ENCODE assay signal across 11 cellular contexts in the genomic region with DNA sequence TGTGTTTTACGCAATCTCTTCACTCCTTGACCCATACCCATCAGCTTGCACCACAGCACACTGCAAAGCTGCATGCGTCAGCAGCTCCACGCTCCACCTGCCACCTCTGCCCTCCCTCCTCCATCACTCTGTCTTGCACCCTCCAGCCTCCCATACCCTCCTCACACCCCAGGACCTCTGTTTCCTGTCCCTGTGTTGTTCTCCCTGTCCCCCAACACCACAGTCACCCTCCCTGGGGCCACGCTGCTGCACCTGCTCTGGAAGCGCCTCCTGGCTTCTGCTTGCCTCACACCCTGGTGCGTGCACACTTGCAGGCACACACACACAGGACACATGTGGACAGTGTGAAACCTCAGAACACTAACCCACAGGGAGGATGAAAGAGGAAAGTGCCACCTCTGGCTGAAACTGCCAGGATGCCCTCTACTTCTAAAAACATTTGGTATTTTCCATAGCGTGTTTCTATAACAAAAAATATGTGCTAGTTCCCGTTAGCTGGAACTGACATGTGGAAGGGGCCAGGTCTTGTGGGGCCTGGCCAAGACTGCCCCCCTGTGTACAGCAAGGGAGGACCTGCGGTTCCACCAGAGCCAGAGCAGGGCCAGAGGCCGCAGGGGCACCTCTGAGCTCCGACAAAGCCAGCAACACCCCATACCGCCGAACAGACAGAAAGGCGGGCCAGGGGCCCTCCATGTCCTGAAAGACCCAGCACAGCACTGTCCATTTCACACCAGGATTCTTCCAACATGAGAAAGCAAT. TPM values are rescaled to one million over a fixed set of nuclear protein-coding genes. Genes with fewer than 3 reads are reported as not detected.
A peak's percentile ranks its signal among the peaks of the same experiment; 100 is the strongest.
DNase-seq lines count a peak whose midpoint lies in the region; ATAC-seq and TF ChIP-seq lines count a peak whose summit lies in the region.
"Had no signal": no experiment of that assay in that cellular context is flagged by ENCODE, and none has a peak within 500 bp of the region (broad histone marks: within the 10 kb centered on the region; RNA-seq: fewer than 3 reads in every experiment).

No MANE protein-coding gene starts in this region.

- H2BK15ac ChIP-seq in neuronal stem cell (ENCODE audit: low read length), result no peak overlapping the region

- POLR2A ChIA-PET in activated CD4-positive, alpha-beta T cell treated with anti-CD3 and anti-CD28 coated beads for 36 hours (lab: Charles Lee), result interaction anchor here (1.5 kb wide), 1 partner anchor 10 kb away, joined by 3 read pairs; the partner anchor contains the start of gene BRF1

- no peaks in the 10 kb centered on the region for H3K27me3 Mint-ChIP-seq in activated CD4-positive, alpha-beta T cell treated with anti-CD3 and anti-CD28 coated beads for 36 hours

- no peak overlapping the region for H3K4ac ChIP-seq in neuronal stem cell (ENCODE audit: low read length)

- no peak overlapping the region for H2BK5ac ChIP-seq in neuronal stem cell (ENCODE audit: low read length)

- CTCF ChIA-PET in activated CD4-positive, alpha-beta T cell treated with anti-CD3 and anti-CD28 coated beads for 36 hours (lab: Charles Lee), result no interaction called here

- no peak overlapping the region for H3K14ac ChIP-seq in neuronal stem cell (ENCODE audit: low read length)

- no peaks in the 10 kb centered on the region for H3K36me3 ChIP-seq in brain microvascular endothelial cell (replicated peaks)
- no peaks in the 10 kb centered on the region for H3K36me3 ChIP-seq in neuronal stem cell (replicated peaks in 1 of 2; ENCODE audit: control insufficient read depth in 2 of 2, insufficient read depth in 2 of 2, low read length in 2 of 2)
- H3K36me3 ChIP-seq in stomach, result peaks cover 0 to 4% (median 3%) of the 10 kb centered on the region in 4 donors
- H3K36me3 ChIP-seq: upper lobe of right lung had no signal

- no CpG with 5 or more reads among the region's 14 CpGs for WGBS in neuronal stem cell (ENCODE audit: extremely low coverage in 2 of 2, insufficient read length in 2 of 2, insufficient replicate concordance in 1 of 2), 2 donors
- 72 to 85% (median 76%) methylated on average over 14 of the region's 14 CpGs for WGBS in stomach, 5 donors

- no peak overlapping the region for H2AK5ac ChIP-seq in neuronal stem cell (ENCODE audit: low read depth, low read length)

- H3K4me1 Mint-ChIP-seq in activated CD4-positive, alpha-beta T cell treated with anti-CD3 and anti-CD28 coated beads for 36 hours, result peaks cover 43% of the 10 kb centered on the region

- H3K4me2 ChIP-seq in neuronal stem cell (ENCODE audit: insufficient read depth, low read length, poor library complexity, severe bottlenecking), result no peak overlapping the region

- no peak overlapping the region for H3K18ac ChIP-seq in neuronal stem cell (ENCODE audit: low read length)

- TF ChIP-seq CTCF in LNCaP clone FGC (IDR thresholded peaks at IDR 0.05; ENCODE audit: control insufficient read depth, extremely low read depth, insufficient read depth) (0 out of 2 replicates have a peak, but pooled peaks have one; percentile 3), brain microvascular endothelial cell (IDR thresholded peaks at IDR 0.05; ENCODE audit: low read depth, low read length, missing control alignments) (peak; percentile 39), stomach (IDR thresholded peaks at IDR 0.05) (no peak)

- no peak overlapping the region for H3K23ac ChIP-seq in neuronal stem cell (ENCODE audit: low read depth, low read length, poor library complexity)

- no peak overlapping the region for H3K4me3 Mint-ChIP-seq in activated CD4-positive, alpha-beta T cell treated with anti-CD3 and anti-CD28 coated beads for 36 hours

- peak overlapping the region; percentile 23 for H3K27ac Mint-ChIP-seq in activated CD4-positive, alpha-beta T cell treated with anti-CD3 and anti-CD28 coated beads for 36 hours

- H2BK12ac ChIP-seq in neuronal stem cell (ENCODE audit: low read length), result no peak overlapping the region

- H3K79me1 ChIP-seq in neuronal stem cell (ENCODE audit: low read depth, low read length), result peaks cover 17% of the 10 kb centered on the region

- in situ Hi-C loops in brain microvascular endothelial cell (cut with HindIII; ENCODE audit: low pct_ligation_motif_present, low sequenced_read_pairs), result no loop called here

- H3K9me3 Mint-ChIP-seq in activated CD4-positive, alpha-beta T cell treated with anti-CD3 and anti-CD28 coated beads for 36 hours (ENCODE audit: low read depth), result no peaks in the 10 kb centered on the region

- H2AFZ ChIP-seq in neuronal stem cell (ENCODE audit: low read length), result no peak overlapping the region

- ATAC-seq in activated CD4-positive, alpha-beta T cell treated with anti-CD3 and anti-CD28 coated beads for 36 hours, result no peak
- ATAC-seq in GM19455 (IDR thresholded peaks at IDR 0.05; ENCODE audit: unreplicated experiment), result no peak
- no peak for ATAC-seq in GM18907 (IDR thresholded peaks at IDR 0.05; ENCODE audit: unreplicated experiment)
- ATAC-seq: upper lobe of right lung had no signal

- DNase-seq in activated CD4-positive, alpha-beta T cell treated with anti-CD3 and anti-CD28 coated beads for 36 hours, result peak; percentile 35
- no peak for DNase-seq in activated CD4-positive, alpha-beta T cell treated with anti-CD3 and anti-CD28 coated beads for 48 hours
- DNase-seq in LNCaP clone FGC (ENCODE audit: low read depth) (no peak), brain microvascular endothelial cell (no peak), neuronal stem cell (ENCODE audit: low spot score) (no peak), stomach (no peak)
- DNase-seq: NCI-H446, upper lobe of right lung had no signal

- peaks cover 5% of the 10 kb centered on the region for H3K36me3 Mint-ChIP-seq in activated CD4-positive, alpha-beta T cell treated with anti-CD3 and anti-CD28 coated beads for 36 hours (ENCODE audit: low read depth)

- no peak for TF ChIP-seq EP300 in stomach (IDR thresholded peaks at IDR 0.05)

- H3K9me3 ChIP-seq in neuronal stem cell (replicated peaks in 1 of 2; ENCODE audit: control insufficient read depth in 2 of 2, insufficient read depth in 1 of 2, low read depth in 1 of 2, low read length in 2 of 2) (no peaks in the 10 kb centered on the region), stomach (no peaks in the 10 kb centered on the region)
- H3K9me3 ChIP-seq: upper lobe of right lung had no signal

- H4K8ac ChIP-seq in neuronal stem cell (ENCODE audit: low read depth, low read length), result no peak overlapping the region

- H3K27me3 ChIP-seq in brain microvascular endothelial cell (replicated peaks), result no peaks in the 10 kb centered on the region
- no peaks in the 10 kb centered on the region for H3K27me3 ChIP-seq in neuronal stem cell (ENCODE audit: control insufficient read depth in 3 of 3, insufficient read depth in 3 of 3, low read depth in 1 of 3, low read length in 3 of 3)
- H3K27me3 ChIP-seq in stomach, result no peaks in the 10 kb centered on the region
- H3K27me3 ChIP-seq: upper lobe of right lung had no signal

- peak overlapping the region; percentile 34 for H4K91ac ChIP-seq in neuronal stem cell (ENCODE audit: low read depth, low read length, poor library complexity)

- H3K27ac ChIP-seq in brain microvascular endothelial cell (no peak overlapping the region), neuronal stem cell (replicated peaks; ENCODE audit: low read length) (no peak overlapping the region), stomach (no peak overlapping the region)
- H3K27ac ChIP-seq: RWPE1, upper lobe of right lung had no signal

- peak overlapping the region; percentile 5 for H3K9ac ChIP-seq in neuronal stem cell (ENCODE audit: low read depth, low read length, poor library complexity)

- H3K4me1 ChIP-seq in neuronal stem cell (ENCODE audit: control insufficient read depth in 2 of 2, insufficient read depth in 1 of 2, low read depth in 1 of 2, low read length in 2 of 2) (peaks cover 1 to 13% of the 10 kb centered on the region in 2 donors), stomach (peaks cover 12 to 43% (median 34%) of the 10 kb centered on the region in 4 donors)

- no peak for TF ChIP-seq POLR2A in stomach (IDR thresholded peaks at IDR 0.05)

- H2BK120ac ChIP-seq in neuronal stem cell (ENCODE audit: low read depth, low read length), result no peak overlapping the region

- no peak overlapping the region for H3K4me3 ChIP-seq in LNCaP clone FGC (ENCODE audit: low read depth, low read length)
- no peak overlapping the region for H3K4me3 ChIP-seq in brain microvascular endothelial cell (ENCODE audit: low read depth, low read length)
- no peak overlapping the region for H3K4me3 ChIP-seq in neuronal stem cell (ENCODE audit: low read length in 2 of 2)
- no peak overlapping the region for H3K4me3 ChIP-seq in stomach
- H3K4me3 ChIP-seq: upper lobe of right lung had no signal

- intact Hi-C loops in activated CD4-positive, alpha-beta T cell treated with anti-CD3 and anti-CD28 coated beads for 36 hours (cut with DNase I, micrococcal nuclease), result loop anchor here (5.0 kb wide), 3 partner anchors 62 to 198 kb away; partner anchors contain the start of gene TEX22 (in 1 of the 2)
- intact Hi-C loops in stomach (cut with DNase I; ENCODE audit: low total_unique reads), result no loop called here

RNA-seq across cellular contexts. Expression of gene BRF1, which starts 10.0 kb away (rescaled TPM):
- total RNA-seq in activated CD4-positive, alpha-beta T cell treated with anti-CD3 and anti-CD28 coated beads for 36 hours, result 10 to 100 TPM; 20.0 to 28.1 TPM
- 14.0 TPM for polyA plus RNA-seq in neuronal stem cell (2013, experiment 1 of 2)
- polyA plus RNA-seq in neuronal stem cell (2013, experiment 2 of 2), result 14.3 TPM
- 100 to 1,000 TPM in 1 of 5 donors, 10 to 100 TPM in 4; 31.5 to 141 (median 42.6) TPM for total RNA-seq in stomach
- 10 to 100 TPM in 2 of 3 donors, 1 to 10 TPM in 1; 9.2 to 19.7 (median 19.4) TPM for polyA plus RNA-seq in stomach

RNA-seq across cellular contexts. Expression of gene PACS2, which starts 23.8 kb away (rescaled TPM):
- total RNA-seq in activated CD4-positive, alpha-beta T cell treated with anti-CD3 and anti-CD28 coated beads for 36 hours, result 10 to 100 TPM; 30.6 to 32.9 TPM
- polyA plus RNA-seq in neuronal stem cell (2013, experiment 1 of 2), result 33.5 TPM
- 32.3 TPM for polyA plus RNA-seq in neuronal stem cell (2013, experiment 2 of 2)
- total RNA-seq in stomach, result 100 to 1,000 TPM in 3 of 5 donors, 10 to 100 TPM in 2; 33.6 to 209 (median 114) TPM
- polyA plus RNA-seq in stomach, result 10 to 100 TPM; 23.4 to 49.8 (median 34.7) TPM

RNA-seq across cellular contexts. Expression of gene BTBD6, which starts 42.4 kb away (rescaled TPM):
- total RNA-seq in activated CD4-positive, alpha-beta T cell treated with anti-CD3 and anti-CD28 coated beads for 36 hours, result 10 to 100 TPM; 18.9 to 23.2 TPM
- 10.8 TPM for polyA plus RNA-seq in neuronal stem cell (2013, experiment 1 of 2)
- polyA plus RNA-seq in neuronal stem cell (2013, experiment 2 of 2), result 10.4 TPM
- total RNA-seq in stomach, result 10 to 100 TPM; 13.4 to 53.6 (median 25.2) TPM
- 10 to 100 TPM; 47.1 to 55.0 (median 50.7) TPM for polyA plus RNA-seq in stomach

Comparison
In these comparisons a context has a peak if more than half of its experiments do, and no peak if none do; other contexts are left out.
1. CTCF ChIP-seq: peak in LNCaP clone FGC (single experiment) and brain microvascular endothelial cell (single experiment); none in stomach (0 of 7).